ENCODE assay signal across 1 cellular context in the genomic region with DNA sequence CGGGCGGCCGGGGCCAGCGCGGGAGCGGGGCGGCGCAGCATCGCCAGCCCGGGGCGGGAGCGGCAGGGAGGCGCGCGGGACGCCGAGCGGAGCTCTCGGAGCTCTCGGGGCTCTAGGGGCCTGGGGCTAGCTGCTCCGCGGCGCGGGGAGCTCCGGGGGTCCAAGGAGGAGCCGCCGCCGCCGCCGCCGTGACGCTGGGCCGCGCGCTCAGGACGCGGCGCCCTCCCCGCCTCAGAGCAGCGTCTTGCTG.
A peak's percentile ranks its signal among the peaks of the same experiment; 100 is the strongest.
TF ChIP-seq lines count a peak whose summit lies in the region.

No MANE protein-coding gene starts in this region.

TF ChIP-seq in HepG2, 621 proteins besides CTCF, POLR2A, EP300 and RAD21 (continued from another document):
- TF ChIP-seq, protein P1, sequence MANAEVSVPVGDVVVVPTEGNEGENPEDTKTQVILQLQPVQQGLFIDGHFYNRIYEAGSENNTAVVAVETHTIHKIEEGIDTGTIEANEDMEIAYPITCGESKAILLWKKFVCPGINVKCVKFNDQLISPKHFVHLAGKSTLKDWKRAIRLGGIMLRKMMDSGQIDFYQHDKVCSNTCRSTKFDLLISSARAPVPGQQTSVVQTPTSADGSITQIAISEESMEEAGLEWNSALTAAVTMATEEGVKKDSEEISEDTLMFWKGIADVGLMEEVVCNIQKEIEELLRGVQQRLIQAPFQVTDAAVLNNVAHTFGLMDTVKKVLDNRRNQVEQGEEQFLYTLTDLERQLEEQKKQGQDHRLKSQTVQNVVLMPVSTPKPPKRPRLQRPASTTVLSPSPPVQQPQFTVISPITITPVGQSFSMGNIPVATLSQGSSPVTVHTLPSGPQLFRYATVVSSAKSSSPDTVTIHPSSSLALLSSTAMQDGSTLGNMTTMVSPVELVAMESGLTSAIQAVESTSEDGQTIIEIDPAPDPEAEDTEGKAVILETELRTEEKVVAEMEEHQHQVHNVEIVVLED (CRISPR knock-in tag; IDR thresholded peaks at IDR 0.05; ENCODE audit: borderline replicate concordance): no peak
- TF ChIP-seq ZSCAN21 (CRISPR knock-in tag; IDR thresholded peaks at IDR 0.05; ENCODE audit: borderline replicate concordance) (0 out of 2 replicates have a peak, but pooled peaks have one; percentile 23), ZNF431 (CRISPR knock-in tag; IDR thresholded peaks at IDR 0.05; ENCODE audit: borderline replicate concordance, low read depth) (no peak), SALL2 (CRISPR knock-in tag; IDR thresholded peaks at IDR 0.05) (0 out of 2 replicates have a peak, but pooled peaks have one; percentile 18), ATAD3A (CRISPR knock-in tag; IDR thresholded peaks at IDR 0.05) (no peak), RBFOX2 (IDR thresholded peaks at IDR 0.05; ENCODE audit: low read depth, low read length) (peak; percentile 78), MAZ (IDR thresholded peaks at IDR 0.05; ENCODE audit: borderline replicate concordance, low read depth, low read length) (no peak), MAZ (CRISPR knock-in tag; IDR thresholded peaks at IDR 0.05; ENCODE audit: low read depth) (peak; percentile 57), ARNT2 (CRISPR knock-in tag; IDR thresholded peaks at IDR 0.05; ENCODE audit: low read depth) (peak; percentile 58; the same call in 1 of the 2 replicates), CEBPB (IDR thresholded peaks at IDR 0.05; ENCODE audit: borderline replicate concordance, low read depth, low read length) (no peak), ZNF441 (CRISPR knock-in tag; IDR thresholded peaks at IDR 0.05; ENCODE audit: borderline replicate concordance) (0 out of 2 replicates have a peak, but pooled peaks have one; percentile 71), ZNF790 (CRISPR knock-in tag; IDR thresholded peaks at IDR 0.05; ENCODE audit: borderline replicate concordance) (peak; percentile 72; the same call in 1 of the 2 replicates), ATF1 (CRISPR knock-in tag; IDR thresholded peaks at IDR 0.05) (no peak), TCF12 (IDR thresholded peaks at IDR 0.05) (no peak), TCF12 (CRISPR knock-in tag; IDR thresholded peaks at IDR 0.05) (no peak), POLR2AphosphoS5 (IDR thresholded peaks at IDR 0.05; ENCODE audit: low read depth, low read length) (peak; percentile 53; the same call in 1 of the 2 replicates), ZFY (CRISPR knock-in tag; IDR thresholded peaks at IDR 0.05) (peak; percentile 47; the same call in 1 of the 2 replicates), SALL1 (CRISPR knock-in tag; IDR thresholded peaks at IDR 0.05) (0 out of 2 replicates have a peak, but pooled peaks have one; percentile 54), NR3C1 (CRISPR knock-in tag; IDR thresholded peaks at IDR 0.05) (no peak), TEAD3 (CRISPR knock-in tag; optimal IDR thresholded peaks at IDR 0.05; ENCODE audit: borderline replicate concordance) (no peak), ZNF7 (CRISPR knock-in tag; IDR thresholded peaks at IDR 0.05) (no peak), POLR2G (IDR thresholded peaks at IDR 0.05; ENCODE audit: low read depth, low read length) (peak; percentile 51; the same call in 1 of the 2 replicates), RXRB (CRISPR knock-in tag; IDR thresholded peaks at IDR 0.05; ENCODE audit: borderline replicate concordance) (no peak), ZNF709 (CRISPR knock-in tag; IDR thresholded peaks at IDR 0.05) (0 out of 2 replicates have a peak, but pooled peaks have one; percentile 61), ZNF563 (CRISPR knock-in tag; IDR thresholded peaks at IDR 0.05) (peak; percentile 93; the same call in 1 of the 2 replicates)
- TF ChIP-seq, protein P2, sequence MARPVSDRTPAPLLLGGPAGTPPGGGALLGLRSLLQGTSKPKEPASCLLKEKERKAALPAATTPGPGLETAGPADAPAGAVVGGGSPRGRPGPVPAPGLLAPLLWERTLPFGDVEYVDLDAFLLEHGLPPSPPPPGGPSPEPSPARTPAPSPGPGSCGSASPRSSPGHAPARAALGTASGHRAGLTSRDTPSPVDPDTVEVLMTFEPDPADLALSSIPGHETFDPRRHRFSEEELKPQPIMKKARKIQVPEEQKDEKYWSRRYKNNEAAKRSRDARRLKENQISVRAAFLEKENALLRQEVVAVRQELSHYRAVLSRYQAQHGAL (CRISPR knock-in tag; IDR thresholded peaks at IDR 0.05; ENCODE audit: not compliant biosample characterization): no peak
- TF ChIP-seq, protein P3, sequence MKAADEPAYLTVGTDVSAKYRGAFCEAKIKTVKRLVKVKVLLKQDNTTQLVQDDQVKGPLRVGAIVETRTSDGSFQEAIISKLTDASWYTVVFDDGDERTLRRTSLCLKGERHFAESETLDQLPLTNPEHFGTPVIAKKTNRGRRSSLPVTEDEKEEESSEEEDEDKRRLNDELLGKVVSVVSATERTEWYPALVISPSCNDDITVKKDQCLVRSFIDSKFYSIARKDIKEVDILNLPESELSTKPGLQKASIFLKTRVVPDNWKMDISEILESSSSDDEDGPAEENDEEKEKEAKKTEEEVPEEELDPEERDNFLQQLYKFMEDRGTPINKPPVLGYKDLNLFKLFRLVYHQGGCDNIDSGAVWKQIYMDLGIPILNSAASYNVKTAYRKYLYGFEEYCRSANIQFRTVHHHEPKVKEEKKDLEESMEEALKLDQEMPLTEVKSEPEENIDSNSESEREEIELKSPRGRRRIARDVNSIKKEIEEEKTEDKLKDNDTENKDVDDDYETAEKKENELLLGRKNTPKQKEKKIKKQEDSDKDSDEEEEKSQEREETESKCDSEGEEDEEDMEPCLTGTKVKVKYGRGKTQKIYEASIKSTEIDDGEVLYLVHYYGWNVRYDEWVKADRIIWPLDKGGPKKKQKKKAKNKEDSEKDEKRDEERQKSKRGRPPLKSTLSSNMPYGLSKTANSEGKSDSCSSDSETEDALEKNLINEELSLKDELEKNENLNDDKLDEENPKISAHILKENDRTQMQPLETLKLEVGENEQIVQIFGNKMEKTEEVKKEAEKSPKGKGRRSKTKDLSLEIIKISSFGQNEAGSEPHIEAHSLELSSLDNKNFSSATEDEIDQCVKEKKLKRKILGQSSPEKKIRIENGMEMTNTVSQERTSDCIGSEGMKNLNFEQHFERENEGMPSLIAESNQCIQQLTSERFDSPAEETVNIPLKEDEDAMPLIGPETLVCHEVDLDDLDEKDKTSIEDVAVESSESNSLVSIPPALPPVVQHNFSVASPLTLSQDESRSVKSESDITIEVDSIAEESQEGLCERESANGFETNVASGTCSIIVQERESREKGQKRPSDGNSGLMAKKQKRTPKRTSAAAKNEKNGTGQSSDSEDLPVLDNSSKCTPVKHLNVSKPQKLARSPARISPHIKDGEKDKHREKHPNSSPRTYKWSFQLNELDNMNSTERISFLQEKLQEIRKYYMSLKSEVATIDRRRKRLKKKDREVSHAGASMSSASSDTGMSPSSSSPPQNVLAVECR (CRISPR knock-in tag; IDR thresholded peaks at IDR 0.05; ENCODE audit: borderline replicate concordance): peak; percentile 17; the same call in 1 of the 2 replicates
